18 cellular contexts compared by ENCODE assay signal in genomic region chr2:121089005-121089510, GRCh38.
A peak's percentile ranks its signal among the peaks of the same experiment; 100 is the strongest.
DNase-seq lines count a peak whose midpoint lies in the region; ATAC-seq and TF ChIP-seq lines count a peak whose summit lies in the region.
"Had no signal": no experiment of that assay in that cellular context is flagged by ENCODE, and none has a peak within 500 bp of the region (broad histone marks: within the 10 kb centered on the region; RNA-seq: fewer than 3 reads in every experiment).

No MANE protein-coding gene starts in this region.

- H3K4me1 ChIP-seq in BE2C, result 0 out of 2 replicates have a peak, but pooled peaks cover 2% of the 10 kb centered on the region
- no peaks in the 10 kb centered on the region for H3K4me1 ChIP-seq in RWPE2 (ENCODE audit: insufficient read depth, poor library complexity, severe bottlenecking)
- H3K4me1 ChIP-seq: psoas muscle had no signal

- ATAC-seq in RWPE2 (ENCODE audit: low read depth) (0 out of 3 replicates have a peak, but pooled peaks have one; percentile 38), omental fat pad (ENCODE audit: low FRiP score) (peak; percentile 38)
- ATAC-seq: HCT116 had no signal

- H3K4me3 ChIP-seq in BE2C (ENCODE audit: low read depth, low read length) (no peak overlapping the region), RWPE2 (ENCODE audit: severe bottlenecking) (no peak overlapping the region)
- H3K4me3 ChIP-seq: cardiac muscle cell, psoas muscle, suprapubic skin had no signal

- no peak overlapping the region for H3K27ac ChIP-seq in RWPE2 (ENCODE audit: poor library complexity, severe bottlenecking)
- H3K27ac ChIP-seq in caudate nucleus (ENCODE audit: low read depth, low read length), result no peak overlapping the region
- H3K27ac ChIP-seq: cardiac muscle cell, psoas muscle, suprapubic skin had no signal

- no peaks in the 10 kb centered on the region for H3K9me3 ChIP-seq in BE2C
- no peaks in the 10 kb centered on the region for H3K9me3 ChIP-seq in RWPE2 (ENCODE audit: severe bottlenecking)
- H3K9me3 ChIP-seq: psoas muscle had no signal

- TF ChIP-seq CTCF in BE2C (IDR thresholded peaks at IDR 0.05; ENCODE audit: low read depth, low read length), result no peak
- no peak for TF ChIP-seq CTCF in RWPE2 (IDR thresholded peaks at IDR 0.05; ENCODE audit: poor library complexity, severe bottlenecking)
- no peak for TF ChIP-seq CTCF in omental fat pad (IDR thresholded peaks at IDR 0.05)

- H3K36me3 ChIP-seq in BE2C (no peaks in the 10 kb centered on the region), RWPE2 (ENCODE audit: low read depth) (no peaks in the 10 kb centered on the region)
- H3K36me3 ChIP-seq: cardiac muscle cell, suprapubic skin had no signal

- H3K27me3 ChIP-seq in BE2C (no peaks in the 10 kb centered on the region), RWPE2 (ENCODE audit: insufficient read depth, poor library complexity, severe bottlenecking) (no peaks in the 10 kb centered on the region)
- H3K27me3 ChIP-seq: cardiac muscle cell had no signal

- peak; percentile 37 for DNase-seq in BE2C
- DNase-seq in DMS 273 (lab: John Stamatoyannopoulos, UW; ENCODE audit: unreplicated experiment), result peak; percentile 98
- no peak for DNase-seq in RWPE2 (ENCODE audit: low spot score)
- no peak for DNase-seq in omental fat pad (ENCODE audit: low spot score)
- no peak for DNase-seq in NCI-H69 (lab: John Stamatoyannopoulos, UW)
- no peak for DNase-seq in caudate nucleus (lab: John Stamatoyannopoulos, UW)
- no peak for DNase-seq in H4 (ENCODE audit: low spot score)
- DNase-seq: activated CD4-positive, alpha-beta T cell treated with anti-CD3 and anti-CD28 coated beads, Interleukin-2, amount 10 ng/mL, durations not matched to agents 7 days and 5 days; activated naive CD4-positive, alpha-beta T cell treated with anti-CD3 and anti-CD28 coated beads for 36 hours; anterior cingulate cortex; NCI-H1092 treated with DMSO at 0.1 percent for 48 hours; NCI-H2081; NCI-H510A; small intestine had no signal

Comparison
In these comparisons a context has a peak if more than half of its experiments do, and no peak if none do; other contexts are left out.
1. DNase-seq: peak in BE2C (single experiment) and DMS 273 (single experiment); none in RWPE2 (single experiment), omental fat pad (single experiment), NCI-H69 (single experiment), caudate nucleus (0 of 61) and H4 (single experiment).